Comparison of ENCODE assay signal across 8 cellular contexts in the genomic region with DNA sequence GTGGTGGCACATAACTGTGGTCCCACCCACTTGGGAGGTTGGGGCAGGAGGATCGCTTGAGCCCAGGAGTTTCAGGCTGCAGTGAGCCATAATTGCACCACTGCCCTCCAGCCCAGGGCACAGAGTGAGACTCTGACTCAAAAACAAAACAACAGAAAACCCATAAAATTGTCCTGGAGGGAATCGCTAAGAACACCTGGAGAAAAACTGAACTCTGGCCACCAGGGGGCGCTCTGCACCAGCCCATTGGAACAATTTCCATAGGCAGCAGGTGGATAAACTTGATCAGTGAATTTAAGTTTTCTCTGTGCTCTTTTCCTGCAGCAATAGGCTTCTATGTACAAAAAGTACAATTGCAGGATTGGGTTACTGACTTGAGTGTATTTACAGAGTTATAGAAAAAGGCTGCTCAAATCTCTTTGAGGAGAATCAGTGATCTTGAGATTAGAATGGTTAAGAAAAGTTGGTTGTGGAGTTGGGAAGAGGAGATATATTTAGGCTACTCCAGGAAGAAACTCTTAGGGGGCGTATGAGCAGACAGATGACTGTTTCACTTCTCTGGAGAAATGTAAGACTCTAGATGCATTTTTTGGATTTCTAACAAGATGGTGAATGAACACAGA.
DNase-seq lines count a peak whose midpoint lies in the region; ATAC-seq and TF ChIP-seq lines count a peak whose summit lies in the region.

No MANE protein-coding gene starts in this region.

- DNase-seq in SIG-M5 treated with dmso at 0.1 percent for 504 hours (lab: John Stamatoyannopoulos, UW; ENCODE audit: unreplicated experiment) (peak; percentile 38), SIG-M5 (lab: John Stamatoyannopoulos, UW) (no peak), NCI-H2029 (lab: John Stamatoyannopoulos, UW) (peak; percentile 28), UCSD-AML1 (lab: John Stamatoyannopoulos, UW; ENCODE audit: unreplicated experiment) (peak; percentile 38), cardiac fibroblast (ENCODE audit: low read depth in 2 of 2) (peak; percentile 63 to 68), kidney glomerular epithelial cell (lab: John Stamatoyannopoulos, UW) (peak; percentile 78)
- DNase-seq in stimulated activated CD4-positive, alpha-beta T cell treated with anti-CD3 and anti-CD28 coated beads, Interleukin-4, amount 100 ng/mL, for 24 hours: peak; percentile 50

- no peak overlapping the region for H3K4me3 ChIP-seq in cardiac fibroblast (replicated peaks in 1 of 2; ENCODE audit: low read depth in 2 of 2, low read length in 2 of 2)

- peak; percentile 73 for TF ChIP-seq CTCF in cardiac fibroblast (IDR thresholded peaks at IDR 0.05; ENCODE audit: low read depth, low read length)

- no peak for ATAC-seq in HG03108 (IDR thresholded peaks at IDR 0.05; ENCODE audit: unreplicated experiment)
